ENCODE assay signal across 11 cellular contexts in the genomic region with DNA sequence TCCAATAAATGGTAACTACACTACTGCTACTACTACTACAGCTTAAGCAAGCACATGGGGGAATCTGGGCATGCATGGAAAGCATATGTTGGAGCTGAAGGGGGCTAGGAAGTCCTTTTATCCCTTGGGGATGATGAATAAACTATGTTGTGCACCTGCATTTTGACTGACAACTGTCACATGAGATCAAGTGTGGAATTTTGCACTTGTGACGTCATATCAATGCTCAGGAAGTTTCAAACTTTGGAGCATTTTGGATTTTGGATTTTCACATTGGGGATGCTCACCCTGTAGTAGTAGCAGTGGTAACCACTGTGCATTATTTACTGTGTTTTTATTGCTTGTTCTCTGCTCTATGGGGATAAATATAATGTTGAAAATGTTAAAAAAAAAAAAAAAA.
"Had no signal": no experiment of that assay in that cellular context is flagged by ENCODE, and none has a peak within 500 bp of the region (broad histone marks: within the 10 kb centered on the region; RNA-seq: fewer than 3 reads in every experiment).

No MANE protein-coding gene starts in this region.

- H3K36me3 ChIP-seq: HAP-1 had no signal

- H3K4me3 Mint-ChIP-seq: GM23338, H9, HFFc6 had no signal

- H2AFZ ChIP-seq: GM23248, GM23338 had no signal

- H3K27ac ChIP-seq: GM23248 had no signal

- H3K9me3 Mint-ChIP-seq: HFFc6 had no signal

- H3K27ac Mint-ChIP-seq: GM23338, H9, HFFc6 had no signal

- H3K4me1 ChIP-seq: HAP-1 had no signal

- FAIRE-seq: H1, H54 had no signal

- H3K4me1 Mint-ChIP-seq: GM23338, H9 had no signal

- H3K9me3 ChIP-seq: HAP-1 had no signal

- H3K4me2 ChIP-seq: GM23338 had no signal

- H3K4me3 ChIP-seq: GM23248, GM23338, HAP-1 had no signal

- ATAC-seq: GM23338, HCT116 had no signal

- H3K9ac ChIP-seq: GM23248 had no signal

- DNase-seq: GM23248, GOT3, H7, H9, HCEC 1CT, HFFc6 had no signal
